9 cellular contexts compared by ENCODE assay signal in genomic region chrX:6679988-6680387, GRCh38.
"Had no signal": no experiment of that assay in that cellular context is flagged by ENCODE, and none has a peak within 500 bp of the region (broad histone marks: within the 10 kb centered on the region; RNA-seq: fewer than 3 reads in every experiment).

No MANE protein-coding gene starts in this region.

- H3K4me3 ChIP-seq: GM23338, K562 had no signal

- FAIRE-seq: H1, H54, HTR-8/SVneo, K562 had no signal

- DNase-seq: H9, HCEC 1CT, IMR-90, KG1 had no signal

- ATAC-seq: GM23338, K562 had no signal
